Comparison of ENCODE assay signal across 28 cellular contexts in the genomic region with DNA sequence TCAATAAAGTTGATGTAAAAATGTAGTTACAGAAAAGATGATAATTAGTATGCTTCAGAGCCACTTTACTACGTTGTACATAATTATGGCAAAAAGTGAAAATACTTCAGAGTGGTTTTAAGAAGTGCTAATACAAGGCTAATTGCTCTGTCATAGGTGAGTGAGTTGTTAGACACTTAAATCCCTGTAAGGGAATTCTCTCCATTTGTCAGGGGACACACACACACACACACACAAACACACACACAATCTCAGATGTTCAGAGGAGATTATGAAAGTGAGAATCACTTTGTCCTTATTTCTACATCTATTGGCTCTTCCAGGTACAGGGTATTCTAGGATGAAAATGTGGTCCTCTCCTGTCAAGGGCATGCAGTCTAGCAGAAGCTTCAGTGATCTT.
"Had no signal": no experiment of that assay in that cellular context is flagged by ENCODE, and none has a peak within 500 bp of the region (broad histone marks: within the 10 kb centered on the region; RNA-seq: fewer than 3 reads in every experiment).

No MANE protein-coding gene starts in this region.

- H3K9me3 ChIP-seq: neutrophil, pancreas, prostate gland, right atrium auricular region, right lobe of liver, sigmoid colon, stomach, thoracic aorta, thyroid gland, tibial nerve, upper lobe of left lung, uterus had no signal

- H3K4me1 Mint-ChIP-seq: naive thymus-derived CD4-positive, alpha-beta T cell; natural killer cell; nephron; stimulated activated effector memory CD8-positive, alpha-beta T cell treated with anti-CD3 and anti-CD28 coated beads, Interleukin-12 subunit alpha, Interleukin-12 subunit beta, amount 100 ng/mL, for 72 hours; stimulated activated naive B cell treated with anti-CD40 and anti-IgM and Interleukin-4, amounts not matched to agents 10 μg/mL and 1 μg/mL and 100 μg/mL, for 72 hours had no signal

- H3K4me1 ChIP-seq: pancreas, prostate gland, right lobe of liver, sigmoid colon, thyroid gland, upper lobe of left lung, uterus had no signal

- H3K27me3 ChIP-seq: pancreas, right atrium auricular region, right lobe of liver, sigmoid colon, stomach, thyroid gland, tibial nerve, upper lobe of left lung, uterus had no signal

- ATAC-seq: naive thymus-derived CD4-positive, alpha-beta T cell; natural killer cell; pancreas; right lobe of liver; stimulated activated effector memory CD8-positive, alpha-beta T cell treated with anti-CD3 and anti-CD28 coated beads, Interleukin-12 subunit alpha, Interleukin-12 subunit beta, amount 100 ng/mL, for 72 hours; stimulated activated naive B cell treated with anti-CD40 and anti-IgM and Interleukin-4, amounts not matched to agents 10 μg/mL and 1 μg/mL and 100 μg/mL, for 72 hours had no signal

- H3K36me3 Mint-ChIP-seq: naive thymus-derived CD4-positive, alpha-beta T cell; natural killer cell; stimulated activated effector memory CD8-positive, alpha-beta T cell treated with anti-CD3 and anti-CD28 coated beads, Interleukin-12 subunit alpha, Interleukin-12 subunit beta, amount 100 ng/mL, for 72 hours; stimulated activated naive B cell treated with anti-CD40 and anti-IgM and Interleukin-4, amounts not matched to agents 10 μg/mL and 1 μg/mL and 100 μg/mL, for 72 hours had no signal

- H3K27ac Mint-ChIP-seq: naive thymus-derived CD4-positive, alpha-beta T cell; natural killer cell; nephron; stimulated activated effector memory CD8-positive, alpha-beta T cell treated with anti-CD3 and anti-CD28 coated beads, Interleukin-12 subunit alpha, Interleukin-12 subunit beta, amount 100 ng/mL, for 72 hours; stimulated activated naive B cell treated with anti-CD40 and anti-IgM and Interleukin-4, amounts not matched to agents 10 μg/mL and 1 μg/mL and 100 μg/mL, for 72 hours; stimulated activated naive CD8-positive, alpha-beta T cell treated with anti-CD3 and anti-CD28 coated beads, Interleukin-15, Interleukin-2, amounts not matched to agents 100 ng/mL and 50 ng/mL, for 24 hours had no signal

- H3K36me3 ChIP-seq: neutrophil, pancreas, prostate gland, right atrium auricular region, right lobe of liver, sigmoid colon, stomach, thoracic aorta, thyroid gland, tibial nerve, upper lobe of left lung, uterus had no signal

- H3K4me3 Mint-ChIP-seq: naive thymus-derived CD4-positive, alpha-beta T cell; natural killer cell; nephron; neural crest cell; stimulated activated effector memory CD8-positive, alpha-beta T cell treated with anti-CD3 and anti-CD28 coated beads, Interleukin-12 subunit alpha, Interleukin-12 subunit beta, amount 100 ng/mL, for 72 hours; stimulated activated naive B cell treated with anti-CD40 and anti-IgM and Interleukin-4, amounts not matched to agents 10 μg/mL and 1 μg/mL and 100 μg/mL, for 72 hours; stimulated activated naive CD8-positive, alpha-beta T cell treated with anti-CD3 and anti-CD28 coated beads, Interleukin-15, Interleukin-2, amounts not matched to agents 100 ng/mL and 50 ng/mL, for 24 hours had no signal

- H3K9me3 Mint-ChIP-seq: natural killer cell; nephron; neural crest cell; stimulated activated effector memory CD8-positive, alpha-beta T cell treated with anti-CD3 and anti-CD28 coated beads, Interleukin-12 subunit alpha, Interleukin-12 subunit beta, amount 100 ng/mL, for 72 hours; stimulated activated naive B cell treated with anti-CD40 and anti-IgM and Interleukin-4, amounts not matched to agents 10 μg/mL and 1 μg/mL and 100 μg/mL, for 72 hours; stimulated activated naive CD8-positive, alpha-beta T cell treated with anti-CD3 and anti-CD28 coated beads, Interleukin-15, Interleukin-2, amounts not matched to agents 100 ng/mL and 50 ng/mL, for 24 hours had no signal

- H3K27ac ChIP-seq: neutrophil, pancreas, prostate gland, right atrium auricular region, right lobe of liver, sigmoid colon, stomach, thoracic aorta, thyroid gland, tibial nerve, upper lobe of left lung, uterus had no signal

- DNase-seq: naive thymus-derived CD4-positive, alpha-beta T cell; natural killer cell; nucleus accumbens; pancreas; retina; right lobe of liver; sigmoid colon; small intestine; stimulated activated CD4-positive, alpha-beta T cell treated with anti-CD3 and anti-CD28 coated beads, Interleukin-15, amount 100 ng/mL, for 24 hours; stimulated activated CD4-positive, alpha-beta T cell treated with anti-CD3 and anti-CD28 coated beads, Interleukin-2, amount 100 ng/mL, for 24 hours; stimulated activated CD4-positive, alpha-beta T cell treated with anti-CD3 and anti-CD28 coated beads, Interleukin-2, amount 100 ng/mL, for 48 hours; stimulated activated CD4-positive, alpha-beta T cell treated with anti-CD3 and anti-CD28 coated beads, Interleukin-4, amount 100 ng/mL, for 24 hours; stimulated activated naive B cell treated with anti-CD40 and anti-IgM and Interleukin-4, amounts not matched to agents 10 μg/mL and 1 μg/mL and 100 μg/mL, for 72 hours; stimulated activated naive CD4-positive, alpha-beta T cell treated with Interleukin-2 at 50 U/mL for 16 hours; stomach; thyroid gland; trophoblast cell; upper lobe of left lung; uterus had no signal

- H3K4me3 ChIP-seq: pancreas, prostate gland, right atrium auricular region, right lobe of liver, sigmoid colon, stomach, thoracic aorta, thyroid gland, tibial nerve, upper lobe of left lung, uterus had no signal

- FAIRE-seq: pancreas, small intestine had no signal
